Comparison of ENCODE assay signal across 11 cellular contexts in the genomic region with DNA sequence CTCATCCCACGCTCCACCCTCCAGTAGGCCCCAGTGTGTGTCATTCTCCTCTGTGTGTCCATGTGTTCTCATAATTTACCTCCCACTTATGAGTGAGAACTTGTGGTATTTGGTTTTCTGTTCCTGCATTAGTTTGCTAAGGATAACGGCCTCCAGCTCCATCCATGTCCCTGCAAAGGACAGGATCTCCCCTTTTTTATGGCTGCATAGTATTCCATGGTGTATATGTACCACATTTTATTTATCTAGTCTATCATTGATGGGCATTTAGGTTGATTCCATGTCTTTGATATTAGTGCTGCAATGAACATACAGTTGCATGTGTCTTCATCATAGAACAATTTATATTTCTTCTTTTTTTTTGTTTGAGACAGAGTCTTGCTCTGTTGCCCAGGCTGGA. TPM values are rescaled to one million over a fixed set of nuclear protein-coding genes. Genes with fewer than 3 reads are reported as not detected.
"Had no signal": no experiment of that assay in that cellular context is flagged by ENCODE, and none has a peak within 500 bp of the region (broad histone marks: within the 10 kb centered on the region; RNA-seq: fewer than 3 reads in every experiment).

No MANE protein-coding gene starts in this region.

RNA-seq across cellular contexts. Expression of a gene that starts 24.1 kb away (rescaled TPM):
- total RNA-seq: left lobe of liver, left ventricle myocardium inferior, liver, lung microvascular endothelial cell, mammary epithelial cell, mesenteric fat pad, mononuclear cell, myocyte had no signal
- polyA plus RNA-seq: immature natural killer cell; keratinocyte; liver; naive thymus-derived CD4-positive, alpha-beta T cell had no signal
